Comparison of ENCODE assay signal across 22 cellular contexts in genomic region chr20:31830406-31830981, GRCh38. TPM values are rescaled to one million over a fixed set of nuclear protein-coding genes. Genes with fewer than 3 reads are reported as not detected.
"Had no signal": no experiment of that assay in that cellular context is flagged by ENCODE, and none has a peak within 500 bp of the region (broad histone marks: within the 10 kb centered on the region; RNA-seq: fewer than 3 reads in every experiment).

No MANE protein-coding gene starts in this region.

- H3K9me3 ChIP-seq: Peyer's patch had no signal

- H3K27me3 ChIP-seq: Peyer's patch had no signal

- H3K27ac ChIP-seq: Peyer's patch, VCaP had no signal

- H3K36me3 ChIP-seq: Peyer's patch had no signal

- ATAC-seq: activated CD4-positive, alpha-beta T cell treated with anti-CD3 and anti-CD28 coated beads for 36 hours; activated T-cell treated with anti-CD3 and anti-CD28 coated beads, Interleukin-2, amount 50 U/mL, for 72 hours had no signal

- H3K4me3 ChIP-seq: Peyer's patch had no signal

- DNase-seq: activated CD4-positive, alpha-beta memory T cell treated with anti-CD3 and anti-CD28 coated beads, Interleukin-2, amount 10 ng/mL, durations not matched to agents 7 days and 5 days; activated CD4-positive, alpha-beta T cell treated with anti-CD3 and anti-CD28 coated beads for 36 hours; activated CD4-positive, alpha-beta T cell treated with anti-CD3 and anti-CD28 coated beads, Interleukin-2, amount 50 U/mL, for 1 hour; activated naive CD4-positive, alpha-beta T cell treated with anti-CD3 and anti-CD28 coated beads, Interleukin-2, amount 50 U/mL, for 16 hours; activated T-cell treated with anti-CD3 and anti-CD28 coated beads, Interleukin-2, amount 50 U/mL, for 72 hours; MM.1S; NCI-H1105; NCI-H1436; NCI-H1694 treated with DMSO at 0.1 percent for 48 hours; NCI-H2029 treated with DMSO at 0.1 percent for 48 hours; NCI-H345; NCI-H510A; NCI-H526 treated with DMSO at 0.1 percent for 48 hours; NCI-H82; OCI-M1; SHP77 treated with DMSO at 0.1 percent for 48 hours; T-helper 1 cell had no signal

RNA-seq across cellular contexts. Expression of gene MYLK2, which starts 11.3 kb away (rescaled TPM):
- total RNA-seq: SK-MEL-5 had no signal

RNA-seq across cellular contexts. Expression of gene FOXS1, which starts 14.9 kb away (rescaled TPM):
- total RNA-seq: activated CD4-positive, alpha-beta memory T cell treated with anti-CD3 and anti-CD28 coated beads, Interleukin-2, amount 10 ng/mL, durations not matched to agents 7 days and 5 days; activated CD4-positive, alpha-beta T cell treated with anti-CD3 and anti-CD28 coated beads for 36 hours; activated CD8-positive, alpha-beta memory T cell treated with anti-CD3 and anti-CD28 coated beads for 36 hours; activated T-cell treated with anti-CD3 and anti-CD28 coated beads, Interleukin-2, amount 50 U/mL, for 72 hours; Peyer's patch; SK-MEL-5; T-helper 2 cell treated with Interferon-gamma antibody and Interleukin-4, amounts not matched to agents 100 ng/mL and 5 ng/mL, for 36 hours had no signal

RNA-seq across cellular contexts. Expression of gene DUSP15, which starts 39.8 kb away (rescaled TPM):
- total RNA-seq: activated CD4-positive, alpha-beta memory T cell treated with anti-CD3 and anti-CD28 coated beads, Interleukin-2, amount 10 ng/mL, durations not matched to agents 7 days and 5 days; activated CD4-positive, alpha-beta T cell treated with anti-CD3 and anti-CD28 coated beads for 36 hours; activated CD8-positive, alpha-beta memory T cell treated with anti-CD3 and anti-CD28 coated beads for 36 hours; activated T-cell treated with anti-CD3 and anti-CD28 coated beads, Interleukin-2, amount 50 U/mL, for 72 hours; T-helper 2 cell treated with Interferon-gamma antibody and Interleukin-4, amounts not matched to agents 100 ng/mL and 5 ng/mL, for 36 hours had no signal

RNA-seq across cellular contexts. Expression of gene TTLL9, which starts 39.9 kb away (rescaled TPM):
- total RNA-seq: activated CD4-positive, alpha-beta memory T cell treated with anti-CD3 and anti-CD28 coated beads, Interleukin-2, amount 10 ng/mL, durations not matched to agents 7 days and 5 days; activated CD4-positive, alpha-beta T cell treated with anti-CD3 and anti-CD28 coated beads for 36 hours; activated CD8-positive, alpha-beta memory T cell treated with anti-CD3 and anti-CD28 coated beads for 36 hours; activated T-cell treated with anti-CD3 and anti-CD28 coated beads, Interleukin-2, amount 50 U/mL, for 72 hours; SK-MEL-5; T-helper 2 cell treated with Interferon-gamma antibody and Interleukin-4, amounts not matched to agents 100 ng/mL and 5 ng/mL, for 36 hours had no signal
